ENCODE assay signal across 27 cellular contexts in the genomic region with DNA sequence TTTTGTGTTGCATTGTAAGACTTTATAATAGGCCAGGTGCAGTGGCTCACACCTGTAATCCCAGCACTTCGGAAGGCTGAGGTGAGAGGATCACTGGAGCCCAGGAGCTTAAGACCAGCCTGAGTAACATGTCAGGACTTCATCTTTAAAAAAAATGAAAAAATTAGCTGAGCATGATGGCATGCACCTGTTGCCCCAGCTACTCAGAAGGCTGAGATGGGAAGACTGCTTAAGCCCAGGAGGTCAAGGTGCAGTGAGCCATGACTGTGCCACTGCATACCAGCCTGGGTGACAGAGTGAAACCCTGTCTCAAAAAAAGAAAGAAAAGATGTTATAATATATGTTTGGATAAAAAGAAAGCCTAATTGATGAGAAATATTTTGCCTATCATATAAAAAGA.
"Had no signal": no experiment of that assay in that cellular context is flagged by ENCODE, and none has a peak within 500 bp of the region (broad histone marks: within the 10 kb centered on the region; RNA-seq: fewer than 3 reads in every experiment).

No MANE protein-coding gene starts in this region.

- DNase-seq: stimulated activated CD4-positive, alpha-beta T cell treated with anti-CD3 and anti-CD28 coated beads, Interleukin-2, amount 100 ng/mL, for 48 hours; stimulated activated CD4-positive, alpha-beta T cell treated with anti-CD3 and anti-CD28 coated beads, Interleukin-4, amount 100 ng/mL, for 1 hour; stimulated activated CD4-positive, alpha-beta T cell treated with anti-CD3 and anti-CD28 coated beads, Interleukin-4, amount 100 ng/mL, for 24 hours; stimulated activated CD8-positive, alpha-beta memory T cell treated with anti-CD3 and anti-CD28 coated beads, Interleukin-4, amount 100 ng/mL, for 48 hours; stimulated activated naive B cell treated with anti-CD40 and anti-IgM and Interleukin-4, amounts not matched to agents 10 μg/mL and 1 μg/mL and 100 μg/mL, for 72 hours; stimulated activated naive CD4-positive, alpha-beta T cell; stimulated activated naive CD4-positive, alpha-beta T cell treated with Interleukin-2 at 50 U/mL for 16 hours; stimulated activated naive CD8-positive, alpha-beta T cell treated with anti-CD3 and anti-CD28 coated beads, Interleukin-15, amount 100 ng/mL, for 72 hours; stimulated activated naive CD8-positive, alpha-beta T cell treated with anti-CD3 and anti-CD28 coated beads, Interleukin-15, Interleukin-2, amounts not matched to agents 100 U/mL and 50 U/mL, for 24 hours; stomach; substantia nigra; testis; thyroid gland; tibial artery; transverse colon; trophoblast cell; upper lobe of left lung; upper lobe of right lung; uterus had no signal

- H3K27me3 ChIP-seq: stomach, suprapubic skin, testis, thyroid gland, tibial artery, tibial nerve, transverse colon, upper lobe of left lung, upper lobe of right lung, uterus, vagina had no signal

- H3K9me3 Mint-ChIP-seq: stimulated activated memory B cell treated with anti-CD40 and anti-IgM and Interleukin-4, amounts not matched to agents 10 μg/mL and 1 μg/mL and 100 μg/mL, for 72 hours; stimulated activated naive B cell treated with anti-CD40 and anti-IgM and Interleukin-4, amounts not matched to agents 10 μg/mL and 1 μg/mL and 100 μg/mL, for 72 hours; stimulated activated naive CD8-positive, alpha-beta T cell treated with anti-CD3 and anti-CD28 coated beads, Interleukin-15, amount 100 ng/mL, for 72 hours; stimulated activated naive CD8-positive, alpha-beta T cell treated with anti-CD3 and anti-CD28 coated beads, Interleukin-15, Interleukin-2, amounts not matched to agents 100 ng/mL and 50 ng/mL, for 24 hours had no signal

- H3K4me3 Mint-ChIP-seq: stimulated activated effector memory CD8-positive, alpha-beta T cell treated with anti-CD3 and anti-CD28 coated beads, Interleukin-12 subunit alpha, Interleukin-12 subunit beta, amount 100 ng/mL, for 72 hours; stimulated activated memory B cell treated with anti-CD40 and anti-IgM and Interleukin-4, amounts not matched to agents 10 μg/mL and 1 μg/mL and 100 μg/mL, for 72 hours; stimulated activated naive B cell treated with anti-CD40 and anti-IgM and Interleukin-4, amounts not matched to agents 10 μg/mL and 1 μg/mL and 100 μg/mL, for 72 hours; stimulated activated naive CD8-positive, alpha-beta T cell treated with anti-CD3 and anti-CD28 coated beads, Interleukin-15, amount 100 ng/mL, for 72 hours; stimulated activated naive CD8-positive, alpha-beta T cell treated with anti-CD3 and anti-CD28 coated beads, Interleukin-15, Interleukin-2, amounts not matched to agents 100 ng/mL and 50 ng/mL, for 24 hours; type B pancreatic cell had no signal

- H3K9me3 ChIP-seq: stomach, suprapubic skin, testis, thoracic aorta, thyroid gland, tibial artery, tibial nerve, transverse colon, upper lobe of left lung, upper lobe of right lung, uterus, vagina had no signal

- H3K36me3 Mint-ChIP-seq: stimulated activated effector memory CD8-positive, alpha-beta T cell treated with anti-CD3 and anti-CD28 coated beads, Interleukin-12 subunit alpha, Interleukin-12 subunit beta, amount 100 ng/mL, for 72 hours; stimulated activated memory B cell treated with anti-CD40 and anti-IgM and Interleukin-4, amounts not matched to agents 10 μg/mL and 1 μg/mL and 100 μg/mL, for 72 hours; stimulated activated naive B cell treated with anti-CD40 and anti-IgM and Interleukin-4, amounts not matched to agents 10 μg/mL and 1 μg/mL and 100 μg/mL, for 72 hours; type B pancreatic cell had no signal

- H3K4me1 Mint-ChIP-seq: stimulated activated effector memory CD8-positive, alpha-beta T cell treated with anti-CD3 and anti-CD28 coated beads, Interleukin-12 subunit alpha, Interleukin-12 subunit beta, amount 100 ng/mL, for 72 hours; stimulated activated memory B cell treated with anti-CD40 and anti-IgM and Interleukin-4, amounts not matched to agents 10 μg/mL and 1 μg/mL and 100 μg/mL, for 72 hours; stimulated activated naive B cell treated with anti-CD40 and anti-IgM and Interleukin-4, amounts not matched to agents 10 μg/mL and 1 μg/mL and 100 μg/mL, for 72 hours; stimulated activated naive CD8-positive, alpha-beta T cell treated with anti-CD3 and anti-CD28 coated beads, Interleukin-15, amount 100 ng/mL, for 72 hours had no signal

- H3K27ac Mint-ChIP-seq: stimulated activated effector memory CD8-positive, alpha-beta T cell treated with anti-CD3 and anti-CD28 coated beads, Interleukin-12 subunit alpha, Interleukin-12 subunit beta, amount 100 ng/mL, for 72 hours; stimulated activated memory B cell treated with anti-CD40 and anti-IgM and Interleukin-4, amounts not matched to agents 10 μg/mL and 1 μg/mL and 100 μg/mL, for 72 hours; stimulated activated naive B cell treated with anti-CD40 and anti-IgM and Interleukin-4, amounts not matched to agents 10 μg/mL and 1 μg/mL and 100 μg/mL, for 72 hours; stimulated activated naive CD8-positive, alpha-beta T cell treated with anti-CD3 and anti-CD28 coated beads, Interleukin-15, amount 100 ng/mL, for 72 hours; stimulated activated naive CD8-positive, alpha-beta T cell treated with anti-CD3 and anti-CD28 coated beads, Interleukin-15, Interleukin-2, amounts not matched to agents 100 ng/mL and 50 ng/mL, for 24 hours; type B pancreatic cell had no signal

- H3K4me1 ChIP-seq: testis, thyroid gland, tibial artery, tibial nerve, transverse colon, upper lobe of left lung, upper lobe of right lung, uterus, vagina had no signal

- H3K4me3 ChIP-seq: stomach, suprapubic skin, testis, thoracic aorta, thyroid gland, tibial artery, tibial nerve, transverse colon, upper lobe of left lung, upper lobe of right lung, uterus, vagina had no signal

- H3K36me3 ChIP-seq: stomach, suprapubic skin, thoracic aorta, thyroid gland, tibial artery, tibial nerve, transverse colon, upper lobe of left lung, upper lobe of right lung, uterus, vagina had no signal

- H3K27ac ChIP-seq: stomach, suprapubic skin, testis, thoracic aorta, thyroid gland, tibial artery, tibial nerve, transverse colon, upper lobe of left lung, upper lobe of right lung, uterus, vagina had no signal

- ATAC-seq: stimulated activated effector memory CD8-positive, alpha-beta T cell treated with anti-CD3 and anti-CD28 coated beads, Interleukin-12 subunit alpha, Interleukin-12 subunit beta, amount 100 ng/mL, for 72 hours; stimulated activated memory B cell treated with anti-CD40 and anti-IgM and Interleukin-4, amounts not matched to agents 10 μg/mL and 1 μg/mL and 100 μg/mL, for 72 hours; stimulated activated naive B cell treated with anti-CD40 and anti-IgM and Interleukin-4, amounts not matched to agents 10 μg/mL and 1 μg/mL and 100 μg/mL, for 72 hours; stimulated activated naive CD8-positive, alpha-beta T cell treated with anti-CD3 and anti-CD28 coated beads, Interleukin-15, amount 100 ng/mL, for 72 hours; stimulated activated naive CD8-positive, alpha-beta T cell treated with anti-CD3 and anti-CD28 coated beads, Interleukin-15, Interleukin-2, amounts not matched to agents 100 U/mL and 50 U/mL, for 24 hours; upper lobe of right lung had no signal

- H3K27me3 Mint-ChIP-seq: stimulated activated naive CD8-positive, alpha-beta T cell treated with anti-CD3 and anti-CD28 coated beads, Interleukin-15, amount 100 ng/mL, for 72 hours had no signal
